In the genomic region with DNA sequence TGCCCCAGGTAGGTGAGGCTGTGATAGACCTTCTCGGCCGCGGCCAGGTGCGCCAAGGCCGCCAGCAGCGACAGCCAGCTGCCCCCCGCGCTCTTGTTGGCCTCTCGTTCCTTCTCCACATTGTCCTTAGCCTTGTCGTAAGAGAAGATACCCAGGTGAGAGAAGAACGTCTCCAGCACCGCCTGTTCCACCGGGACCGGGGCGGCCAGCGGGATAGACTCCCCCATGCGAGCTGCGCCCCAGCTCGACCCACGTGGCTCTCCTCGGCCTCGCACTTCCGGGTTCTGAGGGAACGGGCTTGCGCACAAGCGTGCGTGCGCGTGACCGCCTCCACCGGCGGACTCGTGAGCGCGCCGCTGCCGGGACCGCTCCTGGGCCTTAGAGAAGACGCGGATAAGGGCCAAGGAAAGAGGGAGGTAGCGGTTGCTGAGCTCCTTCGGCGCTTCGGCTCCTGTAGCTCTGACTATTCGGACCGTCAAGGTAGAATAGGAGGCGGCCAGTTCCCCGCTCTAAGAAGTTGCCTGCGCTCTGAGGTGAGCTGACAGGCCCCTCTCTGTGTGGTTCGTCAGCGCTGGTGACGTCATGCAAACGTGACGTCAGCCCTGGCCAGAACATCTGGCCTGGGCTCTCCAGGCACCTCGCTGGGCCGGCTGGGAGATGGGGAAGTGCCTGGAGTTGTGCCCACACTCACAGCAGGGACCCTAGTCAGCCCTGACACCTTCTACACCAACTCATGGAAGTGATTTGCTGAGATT, we compare ENCODE assay signal across 1 cellular context.
TF ChIP-seq lines count a peak whose summit lies in the region.

Gene KICS2 (minus strand): TSS at position 286 of the 755 bp plus-strand sequence. CDS start 59 bp downstream, at position 227.

TF ChIP-seq in HepG2, 621 proteins besides CTCF, POLR2A, EP300 and RAD21 (continued from another document and continues in another):
- TF ChIP-seq, protein P1, sequence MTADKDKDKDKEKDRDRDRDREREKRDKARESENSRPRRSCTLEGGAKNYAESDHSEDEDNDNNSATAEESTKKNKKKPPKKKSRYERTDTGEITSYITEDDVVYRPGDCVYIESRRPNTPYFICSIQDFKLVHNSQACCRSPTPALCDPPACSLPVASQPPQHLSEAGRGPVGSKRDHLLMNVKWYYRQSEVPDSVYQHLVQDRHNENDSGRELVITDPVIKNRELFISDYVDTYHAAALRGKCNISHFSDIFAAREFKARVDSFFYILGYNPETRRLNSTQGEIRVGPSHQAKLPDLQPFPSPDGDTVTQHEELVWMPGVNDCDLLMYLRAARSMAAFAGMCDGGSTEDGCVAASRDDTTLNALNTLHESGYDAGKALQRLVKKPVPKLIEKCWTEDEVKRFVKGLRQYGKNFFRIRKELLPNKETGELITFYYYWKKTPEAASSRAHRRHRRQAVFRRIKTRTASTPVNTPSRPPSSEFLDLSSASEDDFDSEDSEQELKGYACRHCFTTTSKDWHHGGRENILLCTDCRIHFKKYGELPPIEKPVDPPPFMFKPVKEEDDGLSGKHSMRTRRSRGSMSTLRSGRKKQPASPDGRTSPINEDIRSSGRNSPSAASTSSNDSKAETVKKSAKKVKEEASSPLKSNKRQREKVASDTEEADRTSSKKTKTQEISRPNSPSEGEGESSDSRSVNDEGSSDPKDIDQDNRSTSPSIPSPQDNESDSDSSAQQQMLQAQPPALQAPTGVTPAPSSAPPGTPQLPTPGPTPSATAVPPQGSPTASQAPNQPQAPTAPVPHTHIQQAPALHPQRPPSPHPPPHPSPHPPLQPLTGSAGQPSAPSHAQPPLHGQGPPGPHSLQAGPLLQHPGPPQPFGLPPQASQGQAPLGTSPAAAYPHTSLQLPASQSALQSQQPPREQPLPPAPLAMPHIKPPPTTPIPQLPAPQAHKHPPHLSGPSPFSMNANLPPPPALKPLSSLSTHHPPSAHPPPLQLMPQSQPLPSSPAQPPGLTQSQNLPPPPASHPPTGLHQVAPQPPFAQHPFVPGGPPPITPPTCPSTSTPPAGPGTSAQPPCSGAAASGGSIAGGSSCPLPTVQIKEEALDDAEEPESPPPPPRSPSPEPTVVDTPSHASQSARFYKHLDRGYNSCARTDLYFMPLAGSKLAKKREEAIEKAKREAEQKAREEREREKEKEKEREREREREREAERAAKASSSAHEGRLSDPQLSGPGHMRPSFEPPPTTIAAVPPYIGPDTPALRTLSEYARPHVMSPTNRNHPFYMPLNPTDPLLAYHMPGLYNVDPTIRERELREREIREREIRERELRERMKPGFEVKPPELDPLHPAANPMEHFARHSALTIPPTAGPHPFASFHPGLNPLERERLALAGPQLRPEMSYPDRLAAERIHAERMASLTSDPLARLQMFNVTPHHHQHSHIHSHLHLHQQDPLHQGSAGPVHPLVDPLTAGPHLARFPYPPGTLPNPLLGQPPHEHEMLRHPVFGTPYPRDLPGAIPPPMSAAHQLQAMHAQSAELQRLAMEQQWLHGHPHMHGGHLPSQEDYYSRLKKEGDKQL (CRISPR knock-in tag; IDR thresholded peaks at IDR 0.05; ENCODE audit: low read depth): no peak
- no peak for TF ChIP-seq ZNF33A (CRISPR knock-in tag; IDR thresholded peaks at IDR 0.05; ENCODE audit: borderline replicate concordance)
- no peak for TF ChIP-seq MED8 (CRISPR knock-in tag; IDR thresholded peaks at IDR 0.05; ENCODE audit: insufficient replicate concordance)
- TF ChIP-seq AGO2 (optimal IDR thresholded peaks at IDR 0.05; ENCODE audit: low read depth, low read length): peak; percentile 90
- peak; percentile 73; the same call in 1 of the 2 replicates for TF ChIP-seq KLF15 (CRISPR knock-in tag; IDR thresholded peaks at IDR 0.05; ENCODE audit: borderline replicate concordance)
- no peak for TF ChIP-seq CHCHD3 (CRISPR knock-in tag; IDR thresholded peaks at IDR 0.05)
- TF ChIP-seq, protein P2, sequence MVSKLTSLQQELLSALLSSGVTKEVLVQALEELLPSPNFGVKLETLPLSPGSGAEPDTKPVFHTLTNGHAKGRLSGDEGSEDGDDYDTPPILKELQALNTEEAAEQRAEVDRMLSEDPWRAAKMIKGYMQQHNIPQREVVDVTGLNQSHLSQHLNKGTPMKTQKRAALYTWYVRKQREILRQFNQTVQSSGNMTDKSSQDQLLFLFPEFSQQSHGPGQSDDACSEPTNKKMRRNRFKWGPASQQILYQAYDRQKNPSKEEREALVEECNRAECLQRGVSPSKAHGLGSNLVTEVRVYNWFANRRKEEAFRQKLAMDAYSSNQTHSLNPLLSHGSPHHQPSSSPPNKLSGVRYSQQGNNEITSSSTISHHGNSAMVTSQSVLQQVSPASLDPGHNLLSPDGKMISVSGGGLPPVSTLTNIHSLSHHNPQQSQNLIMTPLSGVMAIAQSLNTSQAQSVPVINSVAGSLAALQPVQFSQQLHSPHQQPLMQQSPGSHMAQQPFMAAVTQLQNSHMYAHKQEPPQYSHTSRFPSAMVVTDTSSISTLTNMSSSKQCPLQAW (CRISPR knock-in tag; IDR thresholded peaks at IDR 0.05): peak; percentile 65; the same call in 1 of the 2 replicates
- peak; percentile 59 for TF ChIP-seq PATZ1 (CRISPR knock-in tag; IDR thresholded peaks at IDR 0.05)
- no peak for TF ChIP-seq SMARCE1 (IDR thresholded peaks at IDR 0.05; ENCODE audit: borderline replicate concordance)
- TF ChIP-seq NPAS2 (CRISPR knock-in tag; IDR thresholded peaks at IDR 0.05; ENCODE audit: borderline replicate concordance): no peak
- peak; percentile 94 for TF ChIP-seq JARID2 (CRISPR knock-in tag; IDR thresholded peaks at IDR 0.05; ENCODE audit: insufficient replicate concordance)
- no peak for TF ChIP-seq MLXIP (CRISPR knock-in tag; IDR thresholded peaks at IDR 0.05; ENCODE audit: borderline replicate concordance)
- no peak for TF ChIP-seq CENPT (CRISPR knock-in tag; IDR thresholded peaks at IDR 0.05; ENCODE audit: low read depth)
- TF ChIP-seq FLYWCH1 (CRISPR knock-in tag; IDR thresholded peaks at IDR 0.05): no peak
- TF ChIP-seq ZNF160 (CRISPR knock-in tag; IDR thresholded peaks at IDR 0.05): 0 out of 2 replicates have a peak, but pooled peaks have one; percentile 32
- TF ChIP-seq, protein P3, sequence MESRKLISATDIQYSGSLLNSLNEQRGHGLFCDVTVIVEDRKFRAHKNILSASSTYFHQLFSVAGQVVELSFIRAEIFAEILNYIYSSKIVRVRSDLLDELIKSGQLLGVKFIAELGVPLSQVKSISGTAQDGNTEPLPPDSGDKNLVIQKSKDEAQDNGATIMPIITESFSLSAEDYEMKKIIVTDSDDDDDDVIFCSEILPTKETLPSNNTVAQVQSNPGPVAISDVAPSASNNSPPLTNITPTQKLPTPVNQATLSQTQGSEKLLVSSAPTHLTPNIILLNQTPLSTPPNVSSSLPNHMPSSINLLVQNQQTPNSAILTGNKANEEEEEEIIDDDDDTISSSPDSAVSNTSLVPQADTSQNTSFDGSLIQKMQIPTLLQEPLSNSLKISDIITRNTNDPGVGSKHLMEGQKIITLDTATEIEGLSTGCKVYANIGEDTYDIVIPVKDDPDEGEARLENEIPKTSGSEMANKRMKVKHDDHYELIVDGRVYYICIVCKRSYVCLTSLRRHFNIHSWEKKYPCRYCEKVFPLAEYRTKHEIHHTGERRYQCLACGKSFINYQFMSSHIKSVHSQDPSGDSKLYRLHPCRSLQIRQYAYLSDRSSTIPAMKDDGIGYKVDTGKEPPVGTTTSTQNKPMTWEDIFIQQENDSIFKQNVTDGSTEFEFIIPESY (CRISPR knock-in tag; IDR thresholded peaks at IDR 0.05): no peak
- TF ChIP-seq NBN (conservative IDR thresholded peaks at IDR 0.05): no peak
- no peak for TF ChIP-seq ZNF431 (CRISPR knock-in tag; IDR thresholded peaks at IDR 0.05; ENCODE audit: borderline replicate concordance, low read depth)
- peak; percentile 100 for TF ChIP-seq MXD1 (CRISPR knock-in tag; IDR thresholded peaks at IDR 0.05)
- no peak; the same call in none of the 2 replicates for TF ChIP-seq ZBTB20 (CRISPR knock-in tag; IDR thresholded peaks at IDR 0.05; ENCODE audit: borderline replicate concordance, low read depth)
- TF ChIP-seq ZNF225 (CRISPR knock-in tag; IDR thresholded peaks at IDR 0.05): 0 out of 2 replicates have a peak, but pooled peaks have one; percentile 77
- TF ChIP-seq, protein P4, sequence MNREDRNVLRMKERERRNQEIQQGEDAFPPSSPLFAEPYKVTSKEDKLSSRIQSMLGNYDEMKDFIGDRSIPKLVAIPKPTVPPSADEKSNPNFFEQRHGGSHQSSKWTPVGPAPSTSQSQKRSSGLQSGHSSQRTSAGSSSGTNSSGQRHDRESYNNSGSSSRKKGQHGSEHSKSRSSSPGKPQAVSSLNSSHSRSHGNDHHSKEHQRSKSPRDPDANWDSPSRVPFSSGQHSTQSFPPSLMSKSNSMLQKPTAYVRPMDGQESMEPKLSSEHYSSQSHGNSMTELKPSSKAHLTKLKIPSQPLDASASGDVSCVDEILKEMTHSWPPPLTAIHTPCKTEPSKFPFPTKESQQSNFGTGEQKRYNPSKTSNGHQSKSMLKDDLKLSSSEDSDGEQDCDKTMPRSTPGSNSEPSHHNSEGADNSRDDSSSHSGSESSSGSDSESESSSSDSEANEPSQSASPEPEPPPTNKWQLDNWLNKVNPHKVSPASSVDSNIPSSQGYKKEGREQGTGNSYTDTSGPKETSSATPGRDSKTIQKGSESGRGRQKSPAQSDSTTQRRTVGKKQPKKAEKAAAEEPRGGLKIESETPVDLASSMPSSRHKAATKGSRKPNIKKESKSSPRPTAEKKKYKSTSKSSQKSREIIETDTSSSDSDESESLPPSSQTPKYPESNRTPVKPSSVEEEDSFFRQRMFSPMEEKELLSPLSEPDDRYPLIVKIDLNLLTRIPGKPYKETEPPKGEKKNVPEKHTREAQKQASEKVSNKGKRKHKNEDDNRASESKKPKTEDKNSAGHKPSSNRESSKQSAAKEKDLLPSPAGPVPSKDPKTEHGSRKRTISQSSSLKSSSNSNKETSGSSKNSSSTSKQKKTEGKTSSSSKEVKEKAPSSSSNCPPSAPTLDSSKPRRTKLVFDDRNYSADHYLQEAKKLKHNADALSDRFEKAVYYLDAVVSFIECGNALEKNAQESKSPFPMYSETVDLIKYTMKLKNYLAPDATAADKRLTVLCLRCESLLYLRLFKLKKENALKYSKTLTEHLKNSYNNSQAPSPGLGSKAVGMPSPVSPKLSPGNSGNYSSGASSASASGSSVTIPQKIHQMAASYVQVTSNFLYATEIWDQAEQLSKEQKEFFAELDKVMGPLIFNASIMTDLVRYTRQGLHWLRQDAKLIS (CRISPR knock-in tag; IDR thresholded peaks at IDR 0.05): 0 out of 2 replicates have a peak, but pooled peaks have one; percentile 53
- TF ChIP-seq ATF7 (IDR thresholded peaks at IDR 0.05): peak; percentile 99
- TF ChIP-seq ATF7 (CRISPR knock-in tag; IDR thresholded peaks at IDR 0.05): peak; percentile 95
- TF ChIP-seq ZBTB7B (CRISPR knock-in tag; IDR thresholded peaks at IDR 0.05): 0 out of 2 replicates have a peak, but pooled peaks have one; percentile 47
